In the genomic region with DNA sequence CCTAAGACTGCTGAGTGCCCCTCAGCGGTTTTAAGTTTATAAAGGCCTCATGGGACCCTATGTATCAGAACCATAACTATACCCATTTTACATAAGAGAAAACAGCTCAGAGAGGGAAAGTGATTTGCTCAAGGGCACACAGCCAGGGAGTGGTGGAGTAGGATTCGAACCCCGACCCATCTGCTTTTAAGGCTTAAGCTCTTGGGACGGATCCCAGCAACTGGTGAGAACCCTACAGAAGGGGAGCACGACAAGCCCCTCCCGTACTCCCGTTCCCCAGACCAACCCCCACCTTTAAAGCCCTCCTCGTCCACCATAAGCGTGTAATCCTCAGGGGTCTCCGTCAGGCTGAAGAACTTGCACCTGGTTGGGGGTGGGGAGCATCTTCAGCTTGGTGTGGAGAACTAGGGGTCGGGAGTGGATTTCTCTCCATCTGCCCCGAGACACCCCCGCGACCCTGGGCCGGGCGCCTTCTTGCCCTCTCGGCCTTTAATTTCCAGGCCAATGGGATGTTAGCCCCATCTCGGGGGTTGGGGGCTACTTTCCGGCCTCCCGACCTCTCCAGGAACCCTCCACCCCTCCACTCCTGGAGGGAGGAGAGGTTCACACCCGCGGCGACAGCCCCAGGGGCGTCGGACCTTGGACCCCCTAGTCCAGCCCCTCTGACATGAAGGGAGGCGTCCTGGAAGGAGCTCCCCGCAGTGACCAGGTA, we compare ENCODE assay signal across 8 cellular contexts. TPM values are rescaled to one million over a fixed set of nuclear protein-coding genes. Genes with fewer than 3 reads are reported as not detected.
A peak's percentile ranks its signal among the peaks of the same experiment; 100 is the strongest.
DNase-seq lines count a peak whose midpoint lies in the region; ATAC-seq and TF ChIP-seq lines count a peak whose summit lies in the region.

No MANE protein-coding gene starts in this region.

- DNase-seq in HEK293T (ENCODE audit: extremely low spot score), result no peak
- no peak for DNase-seq in activated T-helper 1 cell treated with anti-CD3 and anti-CD28 coated beads, Interleukin-12 subunit alpha, Interleukin-12 subunit beta, Interleukin-2, Interleukin-4 antibody, amounts not matched to agents 30 ng/mL and 10 ng/mL and 1 ng/mL, durations not matched to agents 14 hours and 24 hours and 36 hours (ENCODE audit: low spot score)

- peak overlapping the region; percentile 40 for H3K27ac Mint-ChIP-seq in activated T-helper 1 cell treated with anti-CD3 and anti-CD28 coated beads, Interleukin-12 subunit alpha, Interleukin-12 subunit beta, Interleukin-2, Interleukin-4 antibody, amounts not matched to agents 30 ng/mL and 10 ng/mL and 1 ng/mL, durations not matched to agents 14 hours and 24 hours and 36 hours
- H3K27ac Mint-ChIP-seq in stimulated activated memory B cell treated with anti-CD40 and anti-IgM and Interleukin-4, amounts not matched to agents 10 μg/mL and 1 μg/mL and 100 μg/mL, for 72 hours, result peak overlapping the region; percentile 81

- peaks cover 9% of the 10 kb centered on the region for H3K36me3 Mint-ChIP-seq in activated T-helper 1 cell treated with anti-CD3 and anti-CD28 coated beads, Interleukin-12 subunit alpha, Interleukin-12 subunit beta, Interleukin-2, Interleukin-4 antibody, amounts not matched to agents 30 ng/mL and 10 ng/mL and 1 ng/mL, durations not matched to agents 14 hours and 24 hours and 36 hours (ENCODE audit: low read depth)
- peaks cover 24% of the 10 kb centered on the region for H3K36me3 Mint-ChIP-seq in stimulated activated memory B cell treated with anti-CD40 and anti-IgM and Interleukin-4, amounts not matched to agents 10 μg/mL and 1 μg/mL and 100 μg/mL, for 72 hours

- peak overlapping the region; percentile 86 for H3K4me3 Mint-ChIP-seq in activated T-helper 1 cell treated with anti-CD3 and anti-CD28 coated beads, Interleukin-12 subunit alpha, Interleukin-12 subunit beta, Interleukin-2, Interleukin-4 antibody, amounts not matched to agents 30 ng/mL and 10 ng/mL and 1 ng/mL, durations not matched to agents 14 hours and 24 hours and 36 hours
- H3K4me3 Mint-ChIP-seq in stimulated activated memory B cell treated with anti-CD40 and anti-IgM and Interleukin-4, amounts not matched to agents 10 μg/mL and 1 μg/mL and 100 μg/mL, for 72 hours, result peak overlapping the region; percentile 84

- intact Hi-C loops in activated T-helper 1 cell treated with anti-CD3 and anti-CD28 coated beads, Interleukin-12 subunit alpha, Interleukin-12 subunit beta, Interleukin-2, Interleukin-4 antibody, amounts not matched to agents 30 ng/mL and 10 ng/mL and 1 ng/mL, durations not matched to agents 14 hours and 24 hours and 36 hours (cut with micrococcal nuclease), result loop anchor here (1.0 to 5.0 kb wide), 9 partner anchors 18 to 521 kb away; a partner anchor contains a TSS

- CTCF ChIA-PET in HEK293T (lab: Yijun Ruan, JAX), result interaction anchor here (0.6 to 2.5 kb wide), 25 partner anchors 8 to 815 kb away, joined by 3 to 24 read pairs (median 4); a partner anchor contains a TSS

- ATAC-seq in stimulated activated memory B cell treated with anti-CD40 and anti-IgM and Interleukin-4, amounts not matched to agents 10 μg/mL and 1 μg/mL and 100 μg/mL, for 72 hours, result no peak
- no peak for ATAC-seq in HG03521 (IDR thresholded peaks at IDR 0.05; ENCODE audit: unreplicated experiment)
- no peak for ATAC-seq in HG02885 (IDR thresholded peaks at IDR 0.05; ENCODE audit: poor library complexity, unreplicated experiment)
- no peak for ATAC-seq in GM18498 (IDR thresholded peaks at IDR 0.05; ENCODE audit: unreplicated experiment)
- no peak for ATAC-seq in GM18907 (IDR thresholded peaks at IDR 0.05; ENCODE audit: unreplicated experiment)

- peak overlapping the region; percentile 58 for H3K4me3 ChIP-seq in iPS-11a (ENCODE audit: low read depth, low read length)

- no peaks in the 10 kb centered on the region for H3K9me3 Mint-ChIP-seq in activated T-helper 1 cell treated with anti-CD3 and anti-CD28 coated beads, Interleukin-12 subunit alpha, Interleukin-12 subunit beta, Interleukin-2, Interleukin-4 antibody, amounts not matched to agents 30 ng/mL and 10 ng/mL and 1 ng/mL, durations not matched to agents 14 hours and 24 hours and 36 hours
- no peaks in the 10 kb centered on the region for H3K9me3 Mint-ChIP-seq in stimulated activated memory B cell treated with anti-CD40 and anti-IgM and Interleukin-4, amounts not matched to agents 10 μg/mL and 1 μg/mL and 100 μg/mL, for 72 hours

- H3K4me1 Mint-ChIP-seq in activated T-helper 1 cell treated with anti-CD3 and anti-CD28 coated beads, Interleukin-12 subunit alpha, Interleukin-12 subunit beta, Interleukin-2, Interleukin-4 antibody, amounts not matched to agents 30 ng/mL and 10 ng/mL and 1 ng/mL, durations not matched to agents 14 hours and 24 hours and 36 hours (ENCODE audit: low read depth), result peaks cover 53% of the 10 kb centered on the region
- H3K4me1 Mint-ChIP-seq in stimulated activated memory B cell treated with anti-CD40 and anti-IgM and Interleukin-4, amounts not matched to agents 10 μg/mL and 1 μg/mL and 100 μg/mL, for 72 hours, result peaks cover 40% of the 10 kb centered on the region

- H3K27me3 Mint-ChIP-seq in activated T-helper 1 cell treated with anti-CD3 and anti-CD28 coated beads, Interleukin-12 subunit alpha, Interleukin-12 subunit beta, Interleukin-2, Interleukin-4 antibody, amounts not matched to agents 30 ng/mL and 10 ng/mL and 1 ng/mL, durations not matched to agents 14 hours and 24 hours and 36 hours (ENCODE audit: insufficient read depth), result no peaks in the 10 kb centered on the region
- H3K27me3 Mint-ChIP-seq in stimulated activated memory B cell treated with anti-CD40 and anti-IgM and Interleukin-4, amounts not matched to agents 10 μg/mL and 1 μg/mL and 100 μg/mL, for 72 hours, result no peaks in the 10 kb centered on the region

- POLR2A ChIA-PET in HEK293T (lab: Yijun Ruan, JAX), result interaction anchor here (0.7 to 1.9 kb wide), 11 partner anchors 8 to 135 kb away, joined by 3 to 11 read pairs (median 4); a partner anchor contains a TSS

TF ChIP-seq in HEK293T, 16 proteins besides CTCF, POLR2A, EP300 and RAD21:
- TF ChIP-seq FOXM1 (IDR thresholded peaks at IDR 0.05; ENCODE audit: borderline replicate concordance) (no peak), FOXA1 (IDR thresholded peaks at IDR 0.05) (no peak), NFRKB (IDR thresholded peaks at IDR 0.05) (no peak), FOXK2 (IDR thresholded peaks at IDR 0.05) (no peak), L3MBTL2 (conservative IDR thresholded peaks at IDR 0.05) (0 out of 2 replicates have a peak, but pooled peaks have one; percentile 9)

RNA-seq across cellular contexts. Expression of a gene that starts 0.7 kb away (rescaled TPM):
- 5.6 and 8.8 TPM in 2 replicates for total RNA-seq in activated T-helper 1 cell treated with anti-CD3 and anti-CD28 coated beads, Interleukin-12 subunit alpha, Interleukin-12 subunit beta, Interleukin-2, Interleukin-4 antibody, amounts not matched to agents 30 ng/mL and 10 ng/mL and 1 ng/mL, durations not matched to agents 14 hours and 24 hours and 36 hours

RNA-seq across cellular contexts. Expression of a gene that starts 21.9 kb away (rescaled TPM):
- 76.7 and 78.3 TPM in 2 replicates for total RNA-seq in activated T-helper 1 cell treated with anti-CD3 and anti-CD28 coated beads, Interleukin-12 subunit alpha, Interleukin-12 subunit beta, Interleukin-2, Interleukin-4 antibody, amounts not matched to agents 30 ng/mL and 10 ng/mL and 1 ng/mL, durations not matched to agents 14 hours and 24 hours and 36 hours

RNA-seq across cellular contexts. Expression of a gene that starts 38.2 kb away (rescaled TPM):
- total RNA-seq in activated T-helper 1 cell treated with anti-CD3 and anti-CD28 coated beads, Interleukin-12 subunit alpha, Interleukin-12 subunit beta, Interleukin-2, Interleukin-4 antibody, amounts not matched to agents 30 ng/mL and 10 ng/mL and 1 ng/mL, durations not matched to agents 14 hours and 24 hours and 36 hours, result 17.3 and 24.9 TPM in 2 replicates

RNA-seq across cellular contexts. Expression of a gene that starts 42.0 kb away (rescaled TPM):
- total RNA-seq in activated T-helper 1 cell treated with anti-CD3 and anti-CD28 coated beads, Interleukin-12 subunit alpha, Interleukin-12 subunit beta, Interleukin-2, Interleukin-4 antibody, amounts not matched to agents 30 ng/mL and 10 ng/mL and 1 ng/mL, durations not matched to agents 14 hours and 24 hours and 36 hours, result 450 and 455 TPM in 2 replicates
